ENCODE assay signal across 7 cellular contexts in the genomic region with DNA sequence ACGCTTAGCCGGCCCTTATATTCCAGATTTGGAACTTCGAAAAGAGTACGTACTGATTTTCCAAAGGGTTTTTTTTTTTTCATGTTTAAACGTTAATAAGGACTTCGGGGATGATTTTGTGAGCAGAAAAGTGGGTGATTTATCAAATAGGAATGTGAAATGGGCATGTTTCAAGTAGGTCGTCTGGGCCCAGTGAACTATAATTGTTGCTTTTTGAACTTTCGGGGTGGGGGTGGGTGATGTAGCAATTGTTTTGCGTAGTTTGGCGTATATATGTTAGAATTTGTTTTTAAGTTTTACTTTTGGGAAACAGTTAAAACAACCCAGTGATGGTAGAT. TPM values are rescaled to one million over a fixed set of nuclear protein-coding genes. Genes with fewer than 3 reads are reported as not detected.
A peak's percentile ranks its signal among the peaks of the same experiment; 100 is the strongest.
DNase-seq lines count a peak whose midpoint lies in the region; ATAC-seq and TF ChIP-seq lines count a peak whose summit lies in the region.

No MANE protein-coding gene starts in this region.

- peaks cover 78% of the 10 kb centered on the region for H3K4me1 Mint-ChIP-seq in activated T-helper 1 cell treated with anti-CD3 and anti-CD28 coated beads, Interleukin-12 subunit alpha, Interleukin-12 subunit beta, Interleukin-2, Interleukin-4 antibody, amounts not matched to agents 30 ng/mL and 10 ng/mL and 1 ng/mL, durations not matched to agents 14 hours and 24 hours and 36 hours (ENCODE audit: low read depth)
- peaks cover 45 to 82% of the 10 kb centered on the region in 2 donors for H3K4me1 Mint-ChIP-seq in stimulated activated naive B cell treated with anti-CD40 and anti-IgM and Interleukin-4, amounts not matched to agents 10 μg/mL and 1 μg/mL and 100 μg/mL, for 72 hours

- POLR2A ChIA-PET in HCT116 (lab: Charles Lee), result interaction anchor here (0.7 to 1.4 kb wide), 3 partner anchors 14 to 863 kb away, joined by 3 to 5 read pairs (median 5); no protein-coding TSS in a partner anchor

- no peaks in the 10 kb centered on the region for H3K9me3 Mint-ChIP-seq in activated T-helper 1 cell treated with anti-CD3 and anti-CD28 coated beads, Interleukin-12 subunit alpha, Interleukin-12 subunit beta, Interleukin-2, Interleukin-4 antibody, amounts not matched to agents 30 ng/mL and 10 ng/mL and 1 ng/mL, durations not matched to agents 14 hours and 24 hours and 36 hours
- H3K9me3 Mint-ChIP-seq in stimulated activated naive B cell treated with anti-CD40 and anti-IgM and Interleukin-4, amounts not matched to agents 10 μg/mL and 1 μg/mL and 100 μg/mL, for 72 hours, result peaks cover 0 to 3% of the 10 kb centered on the region in 2 donors

- RAD21 ChIA-PET in HCT116 (lab: Charles Lee; ENCODE audit: low non-redundant PET in 1 of 2, low total read pairs in 2 of 2, uncharacterized antibody in 2 of 2, unreplicated experiment in 2 of 2), result no interaction called here

- H3K36me3 ChIP-seq in HCT116 (ENCODE audit: control insufficient read depth in 1 of 2, insufficient read depth in 2 of 2, low read length in 2 of 2), result peaks cover 8 to 17% of the 10 kb centered on the region in 2 experiments; a peak in 3 of 4 replicates

- H4K20me1 ChIP-seq in HCT116 (ENCODE audit: insufficient read depth), result peaks cover 51% of the 10 kb centered on the region; the same call in 1 of the 2 replicates

- CTCF ChIA-PET in HCT116 (lab: Charles Lee), result no interaction called here

- H3K27ac Mint-ChIP-seq in activated T-helper 1 cell treated with anti-CD3 and anti-CD28 coated beads, Interleukin-12 subunit alpha, Interleukin-12 subunit beta, Interleukin-2, Interleukin-4 antibody, amounts not matched to agents 30 ng/mL and 10 ng/mL and 1 ng/mL, durations not matched to agents 14 hours and 24 hours and 36 hours, result peak overlapping the region; percentile 99
- H3K27ac Mint-ChIP-seq in stimulated activated naive B cell treated with anti-CD40 and anti-IgM and Interleukin-4, amounts not matched to agents 10 μg/mL and 1 μg/mL and 100 μg/mL, for 72 hours, result peak overlapping the region; percentile 100

- no peak for TF ChIP-seq CTCF in HCT116 (IDR thresholded peaks at IDR 0.05 in 2 of 3, conservative IDR thresholded peaks at IDR 0.05 in 1 of 3; ENCODE audit: borderline replicate concordance in 1 of 3, insufficient read depth in 1 of 3, low read depth in 2 of 3, low read length in 2 of 3)

- H3K4me3 ChIP-seq in HCT116 (replicated peaks in 1 of 2; ENCODE audit: low read depth in 1 of 2, low read length in 2 of 2) (peak overlapping the region; percentile 89 to 90), iPS-11a (ENCODE audit: low read depth, low read length) (peak overlapping the region; percentile 95)

- H3K4me3 Mint-ChIP-seq in activated T-helper 1 cell treated with anti-CD3 and anti-CD28 coated beads, Interleukin-12 subunit alpha, Interleukin-12 subunit beta, Interleukin-2, Interleukin-4 antibody, amounts not matched to agents 30 ng/mL and 10 ng/mL and 1 ng/mL, durations not matched to agents 14 hours and 24 hours and 36 hours, result peak overlapping the region; percentile 100
- peak overlapping the region; percentile 99 for H3K4me3 Mint-ChIP-seq in stimulated activated naive B cell treated with anti-CD40 and anti-IgM and Interleukin-4, amounts not matched to agents 10 μg/mL and 1 μg/mL and 100 μg/mL, for 72 hours

- no peaks in the 10 kb centered on the region for H3K9me2 ChIP-seq in HCT116 (ENCODE audit: insufficient read depth)

- peaks cover 1% of the 10 kb centered on the region for H3K27me3 Mint-ChIP-seq in activated T-helper 1 cell treated with anti-CD3 and anti-CD28 coated beads, Interleukin-12 subunit alpha, Interleukin-12 subunit beta, Interleukin-2, Interleukin-4 antibody, amounts not matched to agents 30 ng/mL and 10 ng/mL and 1 ng/mL, durations not matched to agents 14 hours and 24 hours and 36 hours (ENCODE audit: insufficient read depth)
- H3K27me3 Mint-ChIP-seq in stimulated activated naive B cell treated with anti-CD40 and anti-IgM and Interleukin-4, amounts not matched to agents 10 μg/mL and 1 μg/mL and 100 μg/mL, for 72 hours, result no peaks in the 10 kb centered on the region

- no peak for TF ChIP-seq POLR2A in HCT116 (IDR thresholded peaks at IDR 0.05; ENCODE audit: borderline replicate concordance, extremely low read depth, insufficient read depth, insufficient read length)

- peaks cover 38 to 40% of the 10 kb centered on the region in 2 experiments for H3K4me1 ChIP-seq in HCT116 (ENCODE audit: control insufficient read depth in 1 of 2, insufficient read depth in 2 of 2, low read length in 2 of 2)

- BruUV-seq in HCT116 (replicated peaks; lab: Mats Ljungman, UMichigan), result no TSS peak

- H3K9ac ChIP-seq in HCT116 (ENCODE audit: low read length), result peak overlapping the region; percentile 96

- H3K79me2 ChIP-seq in HCT116 (ENCODE audit: insufficient read depth, low read length), result peaks cover 62% of the 10 kb centered on the region

- TF ChIP-seq RAD21 in HCT116 (IDR thresholded peaks at IDR 0.05; ENCODE audit: low read depth), result no peak

- no peak for ATAC-seq in HCT116
- ATAC-seq in stimulated activated naive B cell treated with anti-CD40 and anti-IgM and Interleukin-4, amounts not matched to agents 10 μg/mL and 1 μg/mL and 100 μg/mL, for 72 hours (replicated peaks), result no peak
- ATAC-seq in HG03196 (IDR thresholded peaks at IDR 0.05; ENCODE audit: unreplicated experiment), result no peak

- H3K36me3 Mint-ChIP-seq in activated T-helper 1 cell treated with anti-CD3 and anti-CD28 coated beads, Interleukin-12 subunit alpha, Interleukin-12 subunit beta, Interleukin-2, Interleukin-4 antibody, amounts not matched to agents 30 ng/mL and 10 ng/mL and 1 ng/mL, durations not matched to agents 14 hours and 24 hours and 36 hours (ENCODE audit: low read depth), result peaks cover 46% of the 10 kb centered on the region
- H3K36me3 Mint-ChIP-seq in stimulated activated naive B cell treated with anti-CD40 and anti-IgM and Interleukin-4, amounts not matched to agents 10 μg/mL and 1 μg/mL and 100 μg/mL, for 72 hours, result peaks cover 29 to 54% of the 10 kb centered on the region in 2 donors

- H3K27ac ChIP-seq in HCT116 (ENCODE audit: low read depth, low read length), result peak overlapping the region; percentile 85

- no peaks in the 10 kb centered on the region for H3K9me3 ChIP-seq in HCT116 (ENCODE audit: control insufficient read depth in 1 of 2, insufficient read depth in 1 of 2, low read depth in 1 of 2, low read length in 2 of 2)

- DNase-seq in HCT116 (ENCODE audit: low read depth, low spot score) (no peak), NCI-H510A treated with DMSO at 0.1 percent for 48 hours (lab: John Stamatoyannopoulos, UW) (no peak)
- DNase-seq in activated T-helper 1 cell treated with anti-CD3 and anti-CD28 coated beads, Interleukin-12 subunit alpha, Interleukin-12 subunit beta, Interleukin-2, Interleukin-4 antibody, amounts not matched to agents 30 ng/mL and 10 ng/mL and 1 ng/mL, durations not matched to agents 14 hours and 24 hours and 36 hours (ENCODE audit: low spot score), result no peak
- no peak for DNase-seq in stimulated activated naive B cell treated with anti-CD40 and anti-IgM and Interleukin-4, amounts not matched to agents 10 μg/mL and 1 μg/mL and 100 μg/mL, for 72 hours
- no peak for DNase-seq in activated CD4-positive, alpha-beta T cell treated with anti-CD3 and anti-CD28 coated beads, Interleukin-2, amount 50 U/mL, for 4 hours

- no peaks in the 10 kb centered on the region for H3K27me3 ChIP-seq in HCT116 (ENCODE audit: insufficient read depth, low read length)

- H2AFZ ChIP-seq in HCT116 (ENCODE audit: low read depth, low read length, poor library complexity, severe bottlenecking), result no peak overlapping the region

- H3K4me2 ChIP-seq in HCT116 (ENCODE audit: low read length), result peak overlapping the region; percentile 94

- intact Hi-C loops in HCT116 (cut with micrococcal nuclease), result loop anchor here (10.0 kb wide), 1 partner anchor 478 kb away; no protein-coding TSS in a partner anchor
- intact Hi-C loops in activated T-helper 1 cell treated with anti-CD3 and anti-CD28 coated beads, Interleukin-12 subunit alpha, Interleukin-12 subunit beta, Interleukin-2, Interleukin-4 antibody, amounts not matched to agents 30 ng/mL and 10 ng/mL and 1 ng/mL, durations not matched to agents 14 hours and 24 hours and 36 hours (cut with micrococcal nuclease), result loop anchor here (2.0 to 5.0 kb wide), 3 partner anchors 101 to 194 kb away; partner anchors contain the start of genes ATOH7, DNA2 and SLC25A16

TF ChIP-seq in HCT116, 20 proteins besides CTCF, POLR2A, EP300 and RAD21:
- TF ChIP-seq JUND (IDR thresholded peaks at IDR 0.05), result 0 out of 2 replicates have a peak, but pooled peaks have one; percentile 1
- TF ChIP-seq, protein P1, sequence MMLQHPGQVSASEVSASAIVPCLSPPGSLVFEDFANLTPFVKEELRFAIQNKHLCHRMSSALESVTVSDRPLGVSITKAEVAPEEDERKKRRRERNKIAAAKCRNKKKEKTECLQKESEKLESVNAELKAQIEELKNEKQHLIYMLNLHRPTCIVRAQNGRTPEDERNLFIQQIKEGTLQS (IDR thresholded peaks at IDR 0.05), result no peak

RNA-seq across cellular contexts. Expression of gene PBLD, which starts 0.3 kb away (rescaled TPM):
- 2.2 TPM for total RNA-seq in HCT116 (2021; ENCODE audit: unreplicated experiment)
- 1.4 and 1.7 TPM in 2 replicates for polyA plus RNA-seq in HCT116 (2012)
- 1.1 and 1.6 TPM in 2 replicates for total RNA-seq in activated T-helper 1 cell treated with anti-CD3 and anti-CD28 coated beads, Interleukin-12 subunit alpha, Interleukin-12 subunit beta, Interleukin-2, Interleukin-4 antibody, amounts not matched to agents 30 ng/mL and 10 ng/mL and 1 ng/mL, durations not matched to agents 14 hours and 24 hours and 36 hours

RNA-seq across cellular contexts. Expression of gene HNRNPH3, which starts 1.2 kb away (rescaled TPM):
- 126 TPM for total RNA-seq in HCT116 (2021; ENCODE audit: unreplicated experiment)
- polyA plus RNA-seq in HCT116 (2012), result 175 and 191 TPM in 2 replicates
- 176 and 184 TPM in 2 replicates for total RNA-seq in activated T-helper 1 cell treated with anti-CD3 and anti-CD28 coated beads, Interleukin-12 subunit alpha, Interleukin-12 subunit beta, Interleukin-2, Interleukin-4 antibody, amounts not matched to agents 30 ng/mL and 10 ng/mL and 1 ng/mL, durations not matched to agents 14 hours and 24 hours and 36 hours
